21 cellular contexts compared by ENCODE assay signal in the genomic region with DNA sequence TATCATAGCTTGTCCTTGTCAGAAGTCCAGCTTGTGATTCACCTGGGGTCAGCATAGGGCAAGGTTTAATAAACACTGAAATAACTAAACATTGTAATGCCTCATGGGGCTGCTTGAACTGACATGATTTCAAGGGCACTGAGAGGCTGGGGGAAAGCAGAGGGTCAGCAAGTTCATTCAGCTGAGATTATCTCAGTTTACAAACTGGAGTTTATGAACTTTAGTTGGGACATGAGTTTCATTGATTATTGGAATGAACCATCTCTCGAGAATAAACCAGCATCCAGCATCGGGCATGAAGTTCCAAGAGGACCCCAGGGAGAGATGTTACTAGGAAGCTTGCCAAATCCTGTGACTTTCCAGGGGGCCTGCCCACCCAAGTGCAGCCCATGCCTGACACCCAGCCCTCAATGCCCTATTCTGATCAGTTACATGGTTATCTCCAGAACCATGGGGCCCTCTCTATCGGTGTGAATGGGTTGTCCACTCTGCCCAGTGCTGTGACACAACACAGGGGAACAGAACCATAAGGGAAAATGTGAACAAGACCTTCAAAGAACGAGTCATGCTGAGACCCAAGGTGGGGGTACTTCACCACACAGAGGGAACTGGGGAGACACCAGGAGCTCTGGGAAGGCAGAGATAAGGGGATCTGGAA. TPM values are rescaled to one million over a fixed set of nuclear protein-coding genes. Genes with fewer than 3 reads are reported as not detected.
DNase-seq lines count a peak whose midpoint lies in the region; ATAC-seq and TF ChIP-seq lines count a peak whose summit lies in the region.
"Had no signal": no experiment of that assay in that cellular context is flagged by ENCODE, and none has a peak within 500 bp of the region (broad histone marks: within the 10 kb centered on the region; RNA-seq: fewer than 3 reads in every experiment).

No MANE protein-coding gene starts in this region.

- peak; percentile 13 for DNase-seq in M059J (ENCODE audit: low read depth)
- peak; percentile 34 for DNase-seq in esophagus muscularis mucosa (ENCODE audit: extremely low spot score)
- peak; percentile 61 for DNase-seq in left lobe of liver (ENCODE audit: low spot score)
- peak; percentile 36 to 62 (median 61) for DNase-seq in right lobe of liver
- DNase-seq in osteocyte (ENCODE audit: extremely low spot score, unreplicated experiment) = no peak
- DNase-seq in SKM-1 treated with dmso at 0.1 percent for 144 hours (lab: John Stamatoyannopoulos, UW; ENCODE audit: unreplicated experiment) = no peak
- DNase-seq: 8988T; ACHN; AML-193; BE2C; Calu3; CD4-positive, alpha-beta memory T cell; COR-L47; DMS153; DND-41; GOT3; HFFc6 had no signal

- H3K9me3 Mint-ChIP-seq in osteocyte (ENCODE audit: unreplicated experiment) = no peaks in the 10 kb centered on the region
- H3K9me3 Mint-ChIP-seq: HFFc6 had no signal

- no peak for TF ChIP-seq EP300 in esophagus muscularis mucosa (IDR thresholded peaks at IDR 0.05)

- intact Hi-C loops in esophagus muscularis mucosa (cut with DNase I) = no loop called here
- intact Hi-C loops in right lobe of liver (cut with DNase I) = no loop called here

- no peaks in the 10 kb centered on the region for H3K36me3 Mint-ChIP-seq in osteocyte (ENCODE audit: unreplicated experiment)

- no peaks in the 10 kb centered on the region for H3K4me1 Mint-ChIP-seq in osteocyte (ENCODE audit: unreplicated experiment)
- H3K4me1 Mint-ChIP-seq: CD4-positive, alpha-beta memory T cell had no signal

- no peaks in the 10 kb centered on the region for H3K9me3 ChIP-seq in esophagus muscularis mucosa
- H3K9me3 ChIP-seq in right lobe of liver = no peaks in the 10 kb centered on the region
- H3K9me3 ChIP-seq: A549, BE2C, HAP-1 had no signal

- no peak overlapping the region for H3K27ac ChIP-seq in esophagus muscularis mucosa (replicated peaks in 1 of 4)
- H3K27ac ChIP-seq in right lobe of liver = peak overlapping the region; percentile 77 to 94 (median 92)
- H3K27ac ChIP-seq: A549; BLaER1 treated with 17β-estradiol and CSF1 and Interleukin-3, amounts not matched to agents 10 nM and 100 nM had no signal

- 80% methylated on average over 4 of the region's 4 CpGs for WGBS in esophagus muscularis mucosa
- WGBS in right lobe of liver (ENCODE audit: insufficient coverage, low coverage, low lambda C conversion rate, missing lambda C conversion rate) = 24% methylated on average over 4 of the region's 4 CpGs

- TF ChIP-seq CTCF in esophagus muscularis mucosa (IDR thresholded peaks at IDR 0.05) = no peak
- TF ChIP-seq CTCF in right lobe of liver (IDR thresholded peaks at IDR 0.05) = no peak
- no peak for TF ChIP-seq CTCF in osteocyte (IDR thresholded peaks at IDR 0.05)

- no peak overlapping the region for H3K4me3 Mint-ChIP-seq in osteocyte (ENCODE audit: unreplicated experiment)
- H3K4me3 Mint-ChIP-seq: CD4-positive, alpha-beta memory T cell; HFFc6 had no signal

- H3K27ac Mint-ChIP-seq in osteocyte (ENCODE audit: unreplicated experiment) = no peak overlapping the region
- H3K27ac Mint-ChIP-seq: CD4-positive, alpha-beta memory T cell; HFFc6 had no signal

- H3K36me3 ChIP-seq in esophagus muscularis mucosa = peaks cover 0 to 6% (median 0%) of the 10 kb centered on the region in 4 donors
- H3K36me3 ChIP-seq in right lobe of liver = no peaks in the 10 kb centered on the region
- H3K36me3 ChIP-seq: BE2C; BLaER1 treated with 17β-estradiol and CSF1 and Interleukin-3, amounts not matched to agents 10 nM and 100 nM; HAP-1 had no signal

- H3K27me3 Mint-ChIP-seq in osteocyte (ENCODE audit: unreplicated experiment) = peaks cover 10% of the 10 kb centered on the region

- ATAC-seq in left lobe of liver (peak; percentile 91), right lobe of liver (peak; percentile 84 to 95 (median 92)), HG03520 (IDR thresholded peaks at IDR 0.05; ENCODE audit: unreplicated experiment) (no peak)
- ATAC-seq: A549 had no signal

- H3K4me1 ChIP-seq in esophagus muscularis mucosa (no peaks in the 10 kb centered on the region), right lobe of liver (peaks cover 0 to 40% (median 14%) of the 10 kb centered on the region in 4 donors)
- H3K4me1 ChIP-seq: A549, BE2C, HAP-1 had no signal

- H3K27me3 ChIP-seq in esophagus muscularis mucosa (no peaks in the 10 kb centered on the region), right lobe of liver (no peaks in the 10 kb centered on the region)
- H3K27me3 ChIP-seq: BE2C; BLaER1 treated with 17β-estradiol and CSF1 and Interleukin-3, amounts not matched to agents 10 nM and 100 nM had no signal

- H3K4me3 ChIP-seq in esophagus muscularis mucosa = no peak overlapping the region
- H3K4me3 ChIP-seq in right lobe of liver = no peak overlapping the region
- H3K4me3 ChIP-seq: A549; BLaER1 treated with 17β-estradiol and CSF1 and Interleukin-3, amounts not matched to agents 10 nM and 100 nM; HAP-1 had no signal

- TF ChIP-seq POLR2A in esophagus muscularis mucosa (IDR thresholded peaks at IDR 0.05; ENCODE audit: low read depth) = no peak
- TF ChIP-seq POLR2A in right lobe of liver (IDR thresholded peaks at IDR 0.05) = no peak

RNA-seq across cellular contexts. Expression of gene CYP3A7, which starts 7.9 kb away (rescaled TPM):
- total RNA-seq in M059J (2014; rRNA removed; shearing (Covaris generic)) = not detected in 2 replicates
- total RNA-seq in esophagus muscularis mucosa (under 1 TPM in 2 of 4 donors, not detected in 2; 0.26 to 0.34 TPM), left lobe of liver (17.5 TPM), right lobe of liver (100 to 1,000 TPM in 4 of 6 experiments, 10 to 100 TPM in 2; 19.8 to 623 (median 340) TPM), osteocyte (not detected in 2 replicates)
- total RNA-seq: CD4-positive, alpha-beta memory T cell had no signal

RNA-seq across cellular contexts. Expression of gene CYP3A4, which starts 41.1 kb away (rescaled TPM):
- total RNA-seq in M059J (2014; rRNA removed; shearing (Covaris generic)) = 0.05 TPM in 1 of 2 replicates, not detected in the other
- not detected for total RNA-seq in esophagus muscularis mucosa
- total RNA-seq in left lobe of liver = 1,005 TPM
- total RNA-seq in right lobe of liver = over 10,000 TPM in 1 of 6 experiments, 1,000 to 10,000 TPM in 2, 100 to 1,000 TPM in 3; 443 to 12,747 (median 1,120) TPM
- not detected in 2 replicates for total RNA-seq in osteocyte
- total RNA-seq: Calu3; CD4-positive, alpha-beta memory T cell; HFFc6 had no signal

Comparison
In these comparisons a context has a peak if more than half of its experiments do, and no peak if none do; other contexts are left out.
1. DNase-seq: peak in M059J (single experiment), esophagus muscularis mucosa (single experiment), left lobe of liver (single experiment) and right lobe of liver (3 of 3); none in osteocyte (single experiment) and SKM-1 treated with dmso at 0.1 percent for 144 hours (single experiment).
2. H3K27ac ChIP-seq: peak in right lobe of liver (3 of 3); none in esophagus muscularis mucosa (0 of 4).
3. RNA of gene CYP3A7, which starts 7.9 kb away (total RNA-seq): 19.8 to 623 TPM in right lobe of liver and 17.5 TPM in left lobe of liver (single experiment); 0.26 to 0.34 TPM in esophagus muscularis mucosa, not detected in M059J and not detected in osteocyte; every median in the first group is over 10 times any median in the second.
4. RNA of gene CYP3A4, which starts 41.1 kb away (total RNA-seq): 443 to 12,747 TPM in right lobe of liver and 1,005 TPM in left lobe of liver (single experiment); 0.05 TPM in M059J, not detected in esophagus muscularis mucosa and not detected in osteocyte; every median in the first group is over 100 times any median in the second.